In genomic region chr3:175941352-175941751, GRCh38 we compare ENCODE assay signal across 8 cellular contexts.
DNase-seq lines count a peak whose midpoint lies in the region; ATAC-seq and TF ChIP-seq lines count a peak whose summit lies in the region.

No MANE protein-coding gene starts in this region.

- H3K4me3 ChIP-seq in BLaER1 (0 out of 2 replicates have a peak overlapping the region, but pooled peaks have one; percentile 18), NT2/D1 (ENCODE audit: insufficient read length, low read depth) (no peak overlapping the region), hepatocyte (no peak overlapping the region), sigmoid colon (no peak overlapping the region)

- no peak for TF ChIP-seq EP300 in sigmoid colon (IDR thresholded peaks at IDR 0.05)

- H3K4me2 ChIP-seq in BLaER1 (no peak overlapping the region), hepatocyte (no peak overlapping the region)

- no peaks in the 10 kb centered on the region for H3K27me3 Mint-ChIP-seq in stimulated activated memory B cell treated with anti-CD40 and anti-IgM and Interleukin-4, amounts not matched to agents 10 μg/mL and 1 μg/mL and 100 μg/mL, for 72 hours

- H3K9me3 ChIP-seq in BLaER1 (peaks cover 61% of the 10 kb centered on the region), NT2/D1 (ENCODE audit: insufficient read depth, low read length) (peaks cover 31% of the 10 kb centered on the region; the same call in 1 of the 2 replicates), hepatocyte (ENCODE audit: low read depth) (peaks cover 4% of the 10 kb centered on the region), sigmoid colon (peaks cover 0 to 2% (median 0%) of the 10 kb centered on the region in 4 donors)

- DNase-seq in NT2/D1 (ENCODE audit: low read depth, low spot score) (peak; percentile 22), hepatocyte (ENCODE audit: low spot score) (peak; percentile 11), cerebellar nuclear complex (lab: John Stamatoyannopoulos, UW) (no peak), sigmoid colon (no peak)

- H3K4me1 ChIP-seq in BLaER1 (no peaks in the 10 kb centered on the region), NT2/D1 (ENCODE audit: insufficient read depth, insufficient read length) (no peaks in the 10 kb centered on the region), hepatocyte (ENCODE audit: insufficient read depth) (no peaks in the 10 kb centered on the region), sigmoid colon (no peaks in the 10 kb centered on the region)

- H4K20me1 ChIP-seq in BLaER1 (no peaks in the 10 kb centered on the region), hepatocyte (ENCODE audit: insufficient read depth, poor library complexity, severe bottlenecking) (no peaks in the 10 kb centered on the region)

- no peaks in the 10 kb centered on the region for H3K36me3 ChIP-seq in BLaER1
- H3K36me3 ChIP-seq in NT2/D1 (ENCODE audit: insufficient read depth, insufficient read length, low read length): no peaks in the 10 kb centered on the region
- H3K36me3 ChIP-seq in hepatocyte (replicated peaks; ENCODE audit: insufficient read depth, low read depth): no peaks in the 10 kb centered on the region
- no peaks in the 10 kb centered on the region for H3K36me3 ChIP-seq in sigmoid colon

- intact Hi-C loops in sigmoid colon (cut with DNase I): no loop called here

- ATAC-seq in GM21526 (IDR thresholded peaks at IDR 0.05; ENCODE audit: low FRiP score, unreplicated experiment): peak; percentile 78
- no peak for ATAC-seq in stimulated activated memory B cell treated with anti-CD40 and anti-IgM and Interleukin-4, amounts not matched to agents 10 μg/mL and 1 μg/mL and 100 μg/mL, for 72 hours
- ATAC-seq in HG03039 (IDR thresholded peaks at IDR 0.05; ENCODE audit: unreplicated experiment): no peak

- no peaks in the 10 kb centered on the region for H3K36me3 Mint-ChIP-seq in stimulated activated memory B cell treated with anti-CD40 and anti-IgM and Interleukin-4, amounts not matched to agents 10 μg/mL and 1 μg/mL and 100 μg/mL, for 72 hours

- TF ChIP-seq CTCF in hepatocyte (IDR thresholded peaks at IDR 0.05; ENCODE audit: poor library complexity) (no peak), sigmoid colon (IDR thresholded peaks at IDR 0.05) (peak in 2 of 4 experiments; percentile 8 to 15)

- no peaks in the 10 kb centered on the region for H3K9me2 ChIP-seq in hepatocyte (replicated peaks; ENCODE audit: insufficient read depth)

- H3K9ac ChIP-seq in BLaER1 (no peak overlapping the region), NT2/D1 (ENCODE audit: insufficient read length, low read depth) (no peak overlapping the region)

- H3K27ac ChIP-seq in BLaER1 (no peak overlapping the region), hepatocyte (no peak overlapping the region), sigmoid colon (no peak overlapping the region)

- H3K4me3 Mint-ChIP-seq in stimulated activated memory B cell treated with anti-CD40 and anti-IgM and Interleukin-4, amounts not matched to agents 10 μg/mL and 1 μg/mL and 100 μg/mL, for 72 hours: no peak overlapping the region

- H3K27me3 ChIP-seq in BLaER1 (no peaks in the 10 kb centered on the region; the same call in 1 of the 2 replicates), NT2/D1 (ENCODE audit: insufficient read depth, insufficient read length) (no peaks in the 10 kb centered on the region), hepatocyte (no peaks in the 10 kb centered on the region), sigmoid colon (no peaks in the 10 kb centered on the region)

- TF ChIP-seq POLR2A in sigmoid colon (IDR thresholded peaks at IDR 0.05): no peak

- H3K79me2 ChIP-seq in hepatocyte: no peaks in the 10 kb centered on the region

- H2AFZ ChIP-seq in hepatocyte: no peak overlapping the region

- H3K4me1 Mint-ChIP-seq in stimulated activated memory B cell treated with anti-CD40 and anti-IgM and Interleukin-4, amounts not matched to agents 10 μg/mL and 1 μg/mL and 100 μg/mL, for 72 hours: no peaks in the 10 kb centered on the region

- H3K27ac Mint-ChIP-seq in stimulated activated memory B cell treated with anti-CD40 and anti-IgM and Interleukin-4, amounts not matched to agents 10 μg/mL and 1 μg/mL and 100 μg/mL, for 72 hours: no peak overlapping the region

- peaks cover 16% of the 10 kb centered on the region for H3K9me3 Mint-ChIP-seq in stimulated activated memory B cell treated with anti-CD40 and anti-IgM and Interleukin-4, amounts not matched to agents 10 μg/mL and 1 μg/mL and 100 μg/mL, for 72 hours

Comparison
In these comparisons a context has a peak if more than half of its experiments do, and no peak if none do; other contexts are left out.
1. DNase-seq: peak in NT2/D1 (single experiment) and hepatocyte (single experiment); none in cerebellar nuclear complex (0 of 2) and sigmoid colon (single experiment).